ENCODE assay signal across 16 cellular contexts in the genomic region with DNA sequence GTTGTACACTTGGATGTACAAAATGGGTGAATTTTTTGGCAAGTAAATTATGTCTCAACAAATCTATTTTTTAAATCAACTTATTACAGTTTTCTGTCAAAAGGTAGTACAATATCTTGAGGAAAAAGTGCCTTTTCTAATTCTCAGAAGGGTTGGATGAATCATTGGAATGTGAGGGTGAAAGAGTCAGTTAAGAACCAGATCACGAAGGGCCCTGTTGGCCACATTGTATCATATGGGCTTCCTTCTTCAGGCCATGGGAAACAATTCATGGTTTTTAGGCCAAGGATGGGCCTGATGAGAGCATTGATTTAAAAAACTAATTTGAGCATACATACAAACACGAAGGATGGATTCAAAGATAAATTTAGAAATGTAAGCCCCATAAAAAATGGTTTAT.
A peak's percentile ranks its signal among the peaks of the same experiment; 100 is the strongest.
DNase-seq lines count a peak whose midpoint lies in the region; TF ChIP-seq lines count a peak whose summit lies in the region.
"Had no signal": no experiment of that assay in that cellular context is flagged by ENCODE, and none has a peak within 500 bp of the region (broad histone marks: within the 10 kb centered on the region; RNA-seq: fewer than 3 reads in every experiment).

No MANE protein-coding gene starts in this region.

- no peaks in the 10 kb centered on the region for H4K20me1 ChIP-seq in GM23248 (ENCODE audit: insufficient read depth)
- H4K20me1 ChIP-seq in PC-9 (ENCODE audit: insufficient read depth) = no peaks in the 10 kb centered on the region

- peaks cover 0 to 7% (median 4%) of the 10 kb centered on the region in 3 donors for H3K27me3 Mint-ChIP-seq in CD14-positive monocyte (ENCODE audit: low read depth in 3 of 3)
- H3K27me3 Mint-ChIP-seq: CD4-positive, CD25-positive, alpha-beta regulatory T cell had no signal

- H3K4me1 ChIP-seq in GM23248 (ENCODE audit: insufficient read depth) = peaks cover 11% of the 10 kb centered on the region; the same call in 1 of the 2 replicates
- H3K4me1 ChIP-seq in testis = no peaks in the 10 kb centered on the region
- no peaks in the 10 kb centered on the region for H3K4me1 ChIP-seq in PC-9 (replicated peaks; ENCODE audit: insufficient read depth)

- CTCF ChIA-PET in PC-9 (lab: Charles Lee) = no interaction called here

- no peaks in the 10 kb centered on the region for H3K9me3 ChIP-seq in GM23248 (ENCODE audit: low read depth)
- H3K9me3 ChIP-seq in testis = no peaks in the 10 kb centered on the region
- no peaks in the 10 kb centered on the region for H3K9me3 ChIP-seq in PC-9 (ENCODE audit: insufficient read depth, low read depth)

- H3K4me3 ChIP-seq in GM23248 = no peak overlapping the region
- no peak overlapping the region for H3K4me3 ChIP-seq in fibroblast of pulmonary artery (replicated peaks; ENCODE audit: low read depth, low read length)
- no peak overlapping the region for H3K4me3 ChIP-seq in testis
- H3K4me3 ChIP-seq in PC-9 = no peak overlapping the region
- H3K4me3 ChIP-seq: GM12878 had no signal

- in situ Hi-C loops in GM23248 (cut with MboI) = no loop called here

- no peak overlapping the region for H3K4me3 Mint-ChIP-seq in CD14-positive monocyte
- H3K4me3 Mint-ChIP-seq: CD4-positive, CD25-positive, alpha-beta regulatory T cell had no signal

- POLR2A ChIA-PET in PC-9 (lab: Charles Lee; ENCODE audit: unreplicated experiment) = no interaction called here

- H3K9ac ChIP-seq in GM23248 = no peak overlapping the region

- BruUV-seq in PC-9 (replicated peaks; lab: Mats Ljungman, UMichigan) = no TSS peak

- TF ChIP-seq POLR2A in testis (IDR thresholded peaks at IDR 0.05) = no peak

- H3K4me2 ChIP-seq in GM23248 (ENCODE audit: unreplicated experiment) (no peak overlapping the region), PC-9 (no peak overlapping the region)

- WGBS in GM23248 (ENCODE audit: low coverage in 1 of 2, low lambda C conversion rate in 2 of 2, missing lambda C conversion rate in 2 of 2), 2 experiments = 72 to 73% methylated on average over 2 of the region's 2 CpGs
- WGBS in testis, 2 donors = 54 to 57% methylated on average over 2 of the region's 2 CpGs

- H3K27ac ChIP-seq in GM23248 (no peak overlapping the region), testis (no peak overlapping the region), PC-9 (no peak overlapping the region)

- no peaks in the 10 kb centered on the region for H3K9me2 ChIP-seq in GM23248 (ENCODE audit: insufficient read depth)
- H3K9me2 ChIP-seq in PC-9 (ENCODE audit: insufficient read depth) = no peaks in the 10 kb centered on the region

- H3F3A ChIP-seq in GM23248 (ENCODE audit: insufficient read depth) = no peaks in the 10 kb centered on the region
- no peaks in the 10 kb centered on the region for H3F3A ChIP-seq in PC-9 (ENCODE audit: insufficient read depth, low read depth)

- H3K27ac Mint-ChIP-seq in CD14-positive monocyte = no peak overlapping the region
- H3K27ac Mint-ChIP-seq: CD4-positive, CD25-positive, alpha-beta regulatory T cell had no signal

- DNase-seq in GM23248 = peak; percentile 58
- peak; percentile 50 for DNase-seq in amniotic epithelial cell (ENCODE audit: low read depth)
- peak; percentile 31 for DNase-seq in fibroblast of pulmonary artery (ENCODE audit: low read depth)
- peak; percentile 43 for DNase-seq in testis
- no peak for DNase-seq in PC-9
- no peak for DNase-seq in HPDE6-E6E7 (ENCODE audit: extremely low spot score)
- no peak for DNase-seq in CD14-positive monocyte (ENCODE audit: low spot score)
- DNase-seq: CD4-positive, CD25-positive, alpha-beta regulatory T cell; GOT3; Karpas-422; NCI-H187; NCI-H526 treated with DMSO at 0.1 percent for 48 hours; NK-92 treated with Interleukin-12 subunit alpha and Interleukin-12 subunit beta, amount 100 ng/mL, for 24 hours; RPMI8226; SIG-M5 had no signal

- no peak overlapping the region for H2AFZ ChIP-seq in GM23248
- no peak overlapping the region for H2AFZ ChIP-seq in PC-9

- H3K36me3 Mint-ChIP-seq in CD14-positive monocyte = no peaks in the 10 kb centered on the region
- H3K36me3 Mint-ChIP-seq: CD4-positive, CD25-positive, alpha-beta regulatory T cell had no signal

- H3K79me2 ChIP-seq in GM23248 (ENCODE audit: insufficient read depth) (no peaks in the 10 kb centered on the region), PC-9 (ENCODE audit: low read depth) (no peaks in the 10 kb centered on the region)

- H3K9me3 Mint-ChIP-seq in CD14-positive monocyte = no peaks in the 10 kb centered on the region

- intact Hi-C loops in testis (cut with DNase I; ENCODE audit: low total_unique reads) (no loop called here), PC-9 (cut with micrococcal nuclease; ENCODE audit: unreplicated experiment) (no loop called here), CD14-positive monocyte (cut with micrococcal nuclease) (no loop called here)

- H3K36me3 ChIP-seq in GM23248 (ENCODE audit: low read depth) (no peaks in the 10 kb centered on the region), testis (ENCODE audit: low read depth, missing control alignments) (no peaks in the 10 kb centered on the region), PC-9 (ENCODE audit: low read depth) (no peaks in the 10 kb centered on the region)

- H3K27me3 ChIP-seq in GM23248 (replicated peaks; ENCODE audit: insufficient read depth) (no peaks in the 10 kb centered on the region), testis (no peaks in the 10 kb centered on the region), PC-9 (ENCODE audit: insufficient read depth, low read depth) (no peaks in the 10 kb centered on the region)

- no peaks in the 10 kb centered on the region for H3K4me1 Mint-ChIP-seq in CD14-positive monocyte
- H3K4me1 Mint-ChIP-seq: CD4-positive, CD25-positive, alpha-beta regulatory T cell had no signal

- no peak for TF ChIP-seq CTCF in fibroblast of pulmonary artery (IDR thresholded peaks at IDR 0.05; ENCODE audit: low read length, missing control alignments)
- no peak for TF ChIP-seq CTCF in testis (IDR thresholded peaks at IDR 0.05)
- TF ChIP-seq CTCF in PC-9 (conservative IDR thresholded peaks at IDR 0.05) = no peak
- no peak for TF ChIP-seq CTCF in CD14-positive monocyte (IDR thresholded peaks at IDR 0.05)

Comparison
In these comparisons a context has a peak if more than half of its experiments do, and no peak if none do; other contexts are left out.
1. DNase-seq: peak in GM23248 (single experiment), amniotic epithelial cell (single experiment), fibroblast of pulmonary artery (single experiment) and testis (single experiment); none in PC-9 (0 of 2), HPDE6-E6E7 (single experiment) and CD14-positive monocyte (single experiment).